In the genomic region with DNA sequence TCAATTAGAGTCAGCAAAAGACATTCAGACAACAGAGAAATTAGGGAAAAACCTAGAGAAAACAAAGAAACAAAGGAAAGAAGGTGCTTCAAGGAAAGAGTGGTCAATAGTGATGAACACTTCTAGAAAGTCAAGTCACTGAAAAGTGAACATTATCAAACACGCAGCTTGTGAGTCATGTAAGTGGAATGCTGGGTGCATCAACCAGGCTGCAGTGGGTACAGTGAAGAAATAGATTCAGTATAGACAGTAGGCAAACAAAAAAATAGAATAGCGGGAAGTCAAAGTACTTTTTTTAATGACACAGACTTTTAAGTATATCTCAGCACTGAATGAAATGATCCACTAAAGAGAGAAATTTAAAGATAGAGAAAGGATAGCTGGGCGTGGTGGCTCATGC, we compare ENCODE assay signal across 16 cellular contexts.
DNase-seq lines count a peak whose midpoint lies in the region; ATAC-seq and TF ChIP-seq lines count a peak whose summit lies in the region.
"Had no signal": no experiment of that assay in that cellular context is flagged by ENCODE, and none has a peak within 500 bp of the region (broad histone marks: within the 10 kb centered on the region; RNA-seq: fewer than 3 reads in every experiment).

No MANE protein-coding gene starts in this region.

- no peak overlapping the region for H3K4me3 Mint-ChIP-seq in activated T-cell treated with anti-CD3 and anti-CD28 coated beads, Interleukin-2, amount 50 U/mL, for 72 hours
- H3K4me3 Mint-ChIP-seq in activated T-cell treated with anti-CD3 and anti-CD28 coated beads, Interleukin-2, amount 50 U/mL, for 4 hours: no peak overlapping the region
- no peak overlapping the region for H3K4me3 Mint-ChIP-seq in stimulated activated memory B cell treated with anti-CD40 and anti-IgM and Interleukin-4, amounts not matched to agents 10 μg/mL and 1 μg/mL and 100 μg/mL, for 72 hours
- H3K4me3 Mint-ChIP-seq in T-cell: no peak overlapping the region
- H3K4me3 Mint-ChIP-seq: activated naive CD8-positive, alpha-beta T cell treated with anti-CD3 and anti-CD28 coated beads for 36 hours had no signal

- no peak for ATAC-seq in activated T-cell treated with anti-CD3 and anti-CD28 coated beads, Interleukin-2, amount 50 U/mL, for 72 hours (replicated peaks in 1 of 2)
- ATAC-seq in activated T-cell treated with anti-CD3 and anti-CD28 coated beads, Interleukin-2, amount 50 U/mL, for 4 hours: no peak
- peak; percentile 71 for ATAC-seq in SK-N-SH treated with all-trans-retinoic acid at 6 μM for 48 hours
- ATAC-seq in stimulated activated memory B cell treated with anti-CD40 and anti-IgM and Interleukin-4, amounts not matched to agents 10 μg/mL and 1 μg/mL and 100 μg/mL, for 72 hours: no peak
- no peak for ATAC-seq in T-cell (replicated peaks in 1 of 4)

- POLR2A ChIA-PET in T-cell (lab: Charles Lee): no interaction called here

- DNase-seq in activated T-cell treated with anti-CD3 and anti-CD28 coated beads, Interleukin-2, amount 50 U/mL, for 72 hours: no peak
- no peak for DNase-seq in activated T-cell treated with anti-CD3 and anti-CD28 coated beads, Interleukin-2, amount 50 U/mL, for 4 hours
- DNase-seq in fibroblast of peridontal ligament (ENCODE audit: extremely low read depth) (peak; percentile 63), DMS79 (lab: John Stamatoyannopoulos, UW) (no peak), T-cell (no peak)
- no peak for DNase-seq in activated effector memory CD4-positive, alpha-beta T cell treated with anti-CD3 and anti-CD28 coated beads, Interleukin-2, amount 50 U/mL, for 16 hours
- DNase-seq: 8988T; activated naive CD8-positive, alpha-beta T cell treated with anti-CD3 and anti-CD28 coated beads for 36 hours; Caco-2; foreskin melanocyte; NCI-H82; pancreas; SJCRH30; stimulated activated CD4-positive, alpha-beta T cell treated with anti-CD3 and anti-CD28 coated beads, Interleukin-15, amount 100 ng/mL, for 24 hours had no signal

- no peaks in the 10 kb centered on the region for H3K27me3 Mint-ChIP-seq in activated T-cell treated with anti-CD3 and anti-CD28 coated beads, Interleukin-2, amount 50 U/mL, for 72 hours (ENCODE audit: low read depth)
- H3K27me3 Mint-ChIP-seq in activated T-cell treated with anti-CD3 and anti-CD28 coated beads, Interleukin-2, amount 50 U/mL, for 4 hours (ENCODE audit: low read depth): no peaks in the 10 kb centered on the region
- no peaks in the 10 kb centered on the region for H3K27me3 Mint-ChIP-seq in stimulated activated memory B cell treated with anti-CD40 and anti-IgM and Interleukin-4, amounts not matched to agents 10 μg/mL and 1 μg/mL and 100 μg/mL, for 72 hours
- H3K27me3 Mint-ChIP-seq in T-cell: no peaks in the 10 kb centered on the region
- H3K27me3 Mint-ChIP-seq: activated naive CD8-positive, alpha-beta T cell treated with anti-CD3 and anti-CD28 coated beads for 36 hours had no signal

- peak overlapping the region; percentile 79 for H3K27ac Mint-ChIP-seq in activated T-cell treated with anti-CD3 and anti-CD28 coated beads, Interleukin-2, amount 50 U/mL, for 72 hours
- H3K27ac Mint-ChIP-seq in stimulated activated memory B cell treated with anti-CD40 and anti-IgM and Interleukin-4, amounts not matched to agents 10 μg/mL and 1 μg/mL and 100 μg/mL, for 72 hours: peak overlapping the region; percentile 49
- H3K27ac Mint-ChIP-seq in T-cell: no peak overlapping the region
- H3K27ac Mint-ChIP-seq: activated naive CD8-positive, alpha-beta T cell treated with anti-CD3 and anti-CD28 coated beads for 36 hours had no signal

- no peaks in the 10 kb centered on the region for H3K36me3 Mint-ChIP-seq in activated T-cell treated with anti-CD3 and anti-CD28 coated beads, Interleukin-2, amount 50 U/mL, for 72 hours (ENCODE audit: insufficient read depth in 2 of 2)
- no peaks in the 10 kb centered on the region for H3K36me3 Mint-ChIP-seq in activated T-cell treated with anti-CD3 and anti-CD28 coated beads, Interleukin-2, amount 50 U/mL, for 4 hours (ENCODE audit: insufficient read depth)
- H3K36me3 Mint-ChIP-seq in stimulated activated memory B cell treated with anti-CD40 and anti-IgM and Interleukin-4, amounts not matched to agents 10 μg/mL and 1 μg/mL and 100 μg/mL, for 72 hours: peaks cover 29% of the 10 kb centered on the region
- H3K36me3 Mint-ChIP-seq in T-cell: no peaks in the 10 kb centered on the region
- H3K36me3 Mint-ChIP-seq: activated naive CD8-positive, alpha-beta T cell treated with anti-CD3 and anti-CD28 coated beads for 36 hours had no signal

- H3K4me1 Mint-ChIP-seq in activated T-cell treated with anti-CD3 and anti-CD28 coated beads, Interleukin-2, amount 50 U/mL, for 72 hours (ENCODE audit: low read depth): no peaks in the 10 kb centered on the region
- H3K4me1 Mint-ChIP-seq in activated T-cell treated with anti-CD3 and anti-CD28 coated beads, Interleukin-2, amount 50 U/mL, for 4 hours (ENCODE audit: low read depth): no peaks in the 10 kb centered on the region
- H3K4me1 Mint-ChIP-seq in stimulated activated memory B cell treated with anti-CD40 and anti-IgM and Interleukin-4, amounts not matched to agents 10 μg/mL and 1 μg/mL and 100 μg/mL, for 72 hours: peaks cover 41% of the 10 kb centered on the region
- H3K4me1 Mint-ChIP-seq in T-cell: no peaks in the 10 kb centered on the region
- H3K4me1 Mint-ChIP-seq: activated naive CD8-positive, alpha-beta T cell treated with anti-CD3 and anti-CD28 coated beads for 36 hours had no signal

- CTCF ChIA-PET in T-cell (lab: Charles Lee): no interaction called here

- H3K9me3 Mint-ChIP-seq in activated T-cell treated with anti-CD3 and anti-CD28 coated beads, Interleukin-2, amount 50 U/mL, for 72 hours: peaks cover 0 to 7% of the 10 kb centered on the region in 2 donors
- H3K9me3 Mint-ChIP-seq in activated T-cell treated with anti-CD3 and anti-CD28 coated beads, Interleukin-2, amount 50 U/mL, for 4 hours: peaks cover 3% of the 10 kb centered on the region
- H3K9me3 Mint-ChIP-seq in stimulated activated memory B cell treated with anti-CD40 and anti-IgM and Interleukin-4, amounts not matched to agents 10 μg/mL and 1 μg/mL and 100 μg/mL, for 72 hours: no peaks in the 10 kb centered on the region
- peaks cover 0 to 3% (median 3%) of the 10 kb centered on the region in 3 donors for H3K9me3 Mint-ChIP-seq in T-cell
- H3K9me3 Mint-ChIP-seq: activated naive CD8-positive, alpha-beta T cell treated with anti-CD3 and anti-CD28 coated beads for 36 hours had no signal

TF ChIP-seq in SK-N-SH treated with all-trans-retinoic acid at 6 μM for 48 hours, 23 proteins besides CTCF, POLR2A, EP300 and RAD21:
- no peak for TF ChIP-seq OSR1 (CRISPR knock-in tag; IDR thresholded peaks at IDR 0.05)
- TF ChIP-seq TCF4 (CRISPR knock-in tag; IDR thresholded peaks at IDR 0.05; ENCODE audit: borderline replicate concordance): no peak
- no peak for TF ChIP-seq SNAI2 (CRISPR knock-in tag; IDR thresholded peaks at IDR 0.05)
- no peak for TF ChIP-seq TSHZ2 (CRISPR knock-in tag; IDR thresholded peaks at IDR 0.05)
- TF ChIP-seq PPARA (CRISPR knock-in tag; IDR thresholded peaks at IDR 0.05; ENCODE audit: borderline replicate concordance): no peak
- no peak for TF ChIP-seq ZNF565 (CRISPR knock-in tag; conservative IDR thresholded peaks at IDR 0.05; ENCODE audit: low read depth)
- TF ChIP-seq ZNF8 (CRISPR knock-in tag; IDR thresholded peaks at IDR 0.05): no peak
- no peak for TF ChIP-seq ZNF70 (CRISPR knock-in tag; IDR thresholded peaks at IDR 0.05)
- TF ChIP-seq ZC3H10 (CRISPR knock-in tag; IDR thresholded peaks at IDR 0.05): no peak
- TF ChIP-seq, protein P1, sequence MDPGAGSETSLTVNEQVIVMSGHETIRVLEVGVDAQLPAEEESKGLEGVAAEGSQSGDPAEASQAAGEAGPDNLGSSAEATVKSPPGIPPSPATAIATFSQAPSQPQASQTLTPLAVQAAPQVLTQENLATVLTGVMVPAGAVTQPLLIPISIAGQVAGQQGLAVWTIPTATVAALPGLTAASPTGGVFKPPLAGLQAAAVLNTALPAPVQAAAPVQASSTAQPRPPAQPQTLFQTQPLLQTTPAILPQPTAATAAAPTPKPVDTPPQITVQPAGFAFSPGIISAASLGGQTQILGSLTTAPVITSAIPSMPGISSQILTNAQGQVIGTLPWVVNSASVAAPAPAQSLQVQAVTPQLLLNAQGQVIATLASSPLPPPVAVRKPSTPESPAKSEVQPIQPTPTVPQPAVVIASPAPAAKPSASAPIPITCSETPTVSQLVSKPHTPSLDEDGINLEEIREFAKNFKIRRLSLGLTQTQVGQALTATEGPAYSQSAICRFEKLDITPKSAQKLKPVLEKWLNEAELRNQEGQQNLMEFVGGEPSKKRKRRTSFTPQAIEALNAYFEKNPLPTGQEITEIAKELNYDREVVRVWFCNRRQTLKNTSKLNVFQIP (CRISPR knock-in tag; IDR thresholded peaks at IDR 0.05; ENCODE audit: borderline replicate concordance, low read depth): no peak
- TF ChIP-seq ARNTL (CRISPR knock-in tag; IDR thresholded peaks at IDR 0.05; ENCODE audit: borderline replicate concordance, low read depth): no peak
- no peak for TF ChIP-seq ZFP30 (CRISPR knock-in tag; IDR thresholded peaks at IDR 0.05)
- TF ChIP-seq GLIS3 (CRISPR knock-in tag; IDR thresholded peaks at IDR 0.05): no peak
- no peak for TF ChIP-seq ISL1 (CRISPR knock-in tag; IDR thresholded peaks at IDR 0.05)

Comparison
In these comparisons a context has a peak if more than half of its experiments do, and no peak if none do; other contexts are left out.
1. H3K27ac Mint-ChIP-seq: peak in activated T-cell treated with anti-CD3 and anti-CD28 coated beads, Interleukin-2, amount 50 U/mL, for 72 hours (single experiment) and stimulated activated memory B cell treated with anti-CD40 and anti-IgM and Interleukin-4, amounts not matched to agents 10 μg/mL and 1 μg/mL and 100 μg/mL, for 72 hours (single experiment); none in T-cell (0 of 2).